In the genomic region with DNA sequence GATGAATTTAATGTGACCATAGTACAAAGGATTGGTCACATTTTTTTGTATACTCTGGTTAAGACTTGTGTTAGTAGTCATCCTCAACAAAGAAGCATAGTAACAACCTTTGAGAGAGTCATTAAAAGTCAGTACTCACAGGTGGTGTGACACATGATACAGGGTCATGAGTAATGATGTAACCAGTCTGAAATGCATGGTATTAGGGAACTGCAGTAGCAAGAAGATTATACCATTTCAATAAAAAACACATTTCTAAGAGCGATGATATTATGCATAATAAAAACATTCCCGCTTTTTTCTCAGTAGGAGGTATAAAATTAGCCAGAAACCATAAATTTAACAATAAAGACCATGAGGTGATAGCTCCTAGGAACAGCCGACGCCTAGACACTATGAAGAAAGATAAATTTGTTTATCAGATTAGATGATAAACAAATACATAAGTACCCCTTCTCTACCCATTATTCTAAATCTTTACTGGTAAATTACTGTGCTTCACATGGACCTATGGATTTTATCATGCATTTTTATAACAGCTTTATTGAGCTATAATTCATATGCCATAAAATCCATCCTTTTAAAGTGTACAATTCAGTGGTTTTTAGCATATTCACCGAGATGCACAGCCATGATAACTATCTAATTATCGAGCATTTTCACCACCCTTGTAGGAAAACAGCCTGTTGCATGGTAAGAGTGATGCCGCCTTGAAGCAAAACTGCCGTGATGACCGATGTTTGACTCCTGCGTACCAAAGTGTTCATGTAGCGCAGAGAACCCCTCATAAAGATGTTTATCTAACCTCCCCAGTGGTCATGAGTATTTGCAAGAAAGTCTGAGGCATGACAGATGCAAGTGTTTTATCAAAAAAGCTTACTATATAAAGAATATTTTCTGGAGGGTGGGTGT, we compare ENCODE assay signal across 1 cellular context.
TF ChIP-seq lines count a peak whose summit lies in the region.

No MANE protein-coding gene starts in this region.

TF ChIP-seq in HepG2, 621 proteins besides CTCF, POLR2A, EP300 and RAD21 (continued from another document):
- TF ChIP-seq NR0B2 (CRISPR knock-in tag; IDR thresholded peaks at IDR 0.05), result no peak
